Comparison of ENCODE assay signal across 8 cellular contexts in genomic region chr11:126303623-126304456, GRCh38. TPM values are rescaled to one million over a fixed set of nuclear protein-coding genes. Genes with fewer than 3 reads are reported as not detected.
A peak's percentile ranks its signal among the peaks of the same experiment; 100 is the strongest.
DNase-seq lines count a peak whose midpoint lies in the region; ATAC-seq and TF ChIP-seq lines count a peak whose summit lies in the region.

TSS of gene DCPS (plus strand) at chr11:126304060. CDS start at chr11:126304081, 21 bp downstream.

- no peak for TF ChIP-seq CTCF in BE2C (IDR thresholded peaks at IDR 0.05; ENCODE audit: low read depth, low read length)

- no peaks in the 10 kb centered on the region for H3K9me3 ChIP-seq in BE2C

- H3K4me1 ChIP-seq in BE2C: no peaks in the 10 kb centered on the region

- H3K4me3 ChIP-seq in BE2C (ENCODE audit: low read depth, low read length): peak within 1 kb of the TSS; percentile 67

- H3K36me3 ChIP-seq in BE2C: peaks cover 14% of the 10 kb centered on the region

- H3K27ac ChIP-seq in cingulate gyrus (ENCODE audit: low read depth, low read length) (peak within 1 kb of the TSS; percentile 88), layer of hippocampus (ENCODE audit: low read depth, low read length) (peak within 1 kb of the TSS; percentile 78)

- H3K27me3 ChIP-seq in BE2C (no peaks in the 10 kb centered on the region), layer of hippocampus (ENCODE audit: control insufficient read depth, insufficient read depth, low read length) (no peaks in the 10 kb centered on the region)

- DNase-seq in BE2C (peak; percentile 86), GM19238 (ENCODE audit: insufficient read length, low spot score) (peak; percentile 90), NCI-H524 treated with DMSO at 0.1 percent for 48 hours (lab: John Stamatoyannopoulos, UW) (peak; percentile 47)
- peak; percentile 81 to 83 for DNase-seq in activated CD4-positive, alpha-beta T cell treated with anti-CD3 and anti-CD28 coated beads for 4 hours
- DNase-seq in stimulated activated CD4-positive, alpha-beta T cell treated with anti-CD3 and anti-CD28 coated beads, Interleukin-1b, Interleukin-23, amount 100 ng/mL, for 4 hours (ENCODE audit: low read depth in 2 of 2): peak; percentile 78 to 85

- ATAC-seq in HG03439 (IDR thresholded peaks at IDR 0.05; ENCODE audit: unreplicated experiment): peak; percentile 84

RNA-seq across cellular contexts. Expression of gene DCPS, which starts in this region (rescaled TPM):
- 24.0 TPM for polyA plus RNA-seq in BE2C (2012; ENCODE audit: insufficient read depth, insufficient read length, low read depth)

Comparison
In these comparisons a context has a peak if more than half of its experiments do, and no peak if none do; other contexts are left out.
1. Peak in every context shown above with its lines: DNase-seq, ATAC-seq, H3K4me3 ChIP-seq and H3K27ac ChIP-seq.